ENCODE assay signal across 19 cellular contexts in the genomic region with DNA sequence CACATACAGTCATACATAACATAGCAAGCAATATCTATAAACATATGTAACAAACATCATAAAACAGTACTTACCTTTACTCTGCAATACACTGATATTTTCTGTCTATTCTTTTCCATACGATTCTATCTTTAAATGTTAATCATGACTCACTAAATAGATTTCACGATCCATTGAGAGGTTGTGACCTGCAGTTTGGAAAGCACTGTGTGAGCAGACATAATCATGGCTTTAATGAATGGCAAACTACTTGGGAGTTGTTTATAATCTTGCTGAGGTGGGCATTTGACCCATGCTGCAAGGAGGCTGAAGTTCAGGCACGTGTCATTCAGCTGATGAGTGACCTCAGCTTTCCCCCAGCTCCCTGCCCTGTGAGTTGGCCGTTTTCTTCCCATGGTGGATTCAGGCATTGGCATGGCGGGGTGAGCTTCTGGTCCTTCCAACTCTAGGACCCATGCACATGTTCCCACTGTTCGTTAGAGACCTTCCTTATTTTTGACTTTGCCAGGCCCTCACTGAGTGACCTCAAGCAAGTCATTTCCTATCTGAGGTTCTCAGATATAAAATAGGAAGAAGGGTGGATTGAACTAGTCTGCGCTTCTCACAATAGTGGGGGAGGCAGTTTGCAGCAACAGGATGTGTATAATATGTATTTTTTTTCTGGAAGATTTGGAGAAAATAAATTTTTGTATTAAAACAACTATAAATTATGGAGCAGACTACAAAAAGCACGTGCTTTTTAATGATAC. TPM values are rescaled to one million over a fixed set of nuclear protein-coding genes. Genes with fewer than 3 reads are reported as not detected.
A peak's percentile ranks its signal among the peaks of the same experiment; 100 is the strongest.
DNase-seq lines count a peak whose midpoint lies in the region; ATAC-seq and TF ChIP-seq lines count a peak whose summit lies in the region.
"Had no signal": no experiment of that assay in that cellular context is flagged by ENCODE, and none has a peak within 500 bp of the region (broad histone marks: within the 10 kb centered on the region; RNA-seq: fewer than 3 reads in every experiment).

No MANE protein-coding gene starts in this region.

- H3K23ac ChIP-seq in IMR-90 (ENCODE audit: low read depth, low read length) = no peak overlapping the region

- no peak overlapping the region for H3K4me2 ChIP-seq in IMR-90 (ENCODE audit: low read depth, low read length)
- H3K4me2 ChIP-seq: BLaER1 had no signal

- BruUV-seq in IMR-90 (replicated peaks; lab: Mats Ljungman, UMichigan) = no TSS peak

- in situ Hi-C loops in IMR-90 (cut with MboI; ENCODE audit: low sequenced_read_pairs) = no loop called here

- H3K36me3 ChIP-seq in IMR-90 (ENCODE audit: control insufficient read depth, insufficient read depth, low read length) = 0 out of 2 replicates have a peak, but pooled peaks cover 1% of the 10 kb centered on the region
- H3K36me3 ChIP-seq: BLaER1, Peyer's patch had no signal

- H3K27me3 ChIP-seq in IMR-90 (ENCODE audit: control insufficient read depth, insufficient read depth, low read length) = no peaks in the 10 kb centered on the region
- H3K27me3 ChIP-seq: BLaER1, Peyer's patch had no signal

- H3K79me1 ChIP-seq in IMR-90 (ENCODE audit: low read depth in 1 of 2, low read length in 2 of 2) = no peaks in the 10 kb centered on the region

- no peaks in the 10 kb centered on the region for H3K36me3 Mint-ChIP-seq in activated T-helper 1 cell treated with anti-CD3 and anti-CD28 coated beads, Interleukin-12 subunit alpha, Interleukin-12 subunit beta, Interleukin-2, Interleukin-4 antibody, amounts not matched to agents 30 ng/mL and 10 ng/mL and 1 ng/mL, durations not matched to agents 14 hours and 24 hours and 36 hours (ENCODE audit: low read depth)

- no peak overlapping the region for H4K5ac ChIP-seq in IMR-90 (ENCODE audit: low read depth, low read length)

- H3K4me1 ChIP-seq in IMR-90 (ENCODE audit: control insufficient read depth, insufficient read depth, low read length) = 0 out of 2 replicates have a peak, but pooled peaks cover 2% of the 10 kb centered on the region
- H3K4me1 ChIP-seq: BLaER1, Peyer's patch had no signal

- H2BK5ac ChIP-seq in IMR-90 (ENCODE audit: low read depth, low read length, poor library complexity, severe bottlenecking) = no peak overlapping the region

- no peak overlapping the region for H3K4me3 ChIP-seq in IMR-90 (ENCODE audit: insufficient read depth, low read depth, low read length)
- H3K4me3 ChIP-seq: BLaER1, Peyer's patch had no signal

- ATAC-seq in IMR-90 (ENCODE audit: low read depth) = no peak
- ATAC-seq: HepG2, SK-N-SH treated with all-trans-retinoic acid at 6 μM for 48 hours had no signal

- no peak overlapping the region for H3K9ac ChIP-seq in IMR-90 (ENCODE audit: low read depth, low read length)
- H3K9ac ChIP-seq: BLaER1 had no signal

- no peaks in the 10 kb centered on the region for H3K9me3 Mint-ChIP-seq in activated T-helper 1 cell treated with anti-CD3 and anti-CD28 coated beads, Interleukin-12 subunit alpha, Interleukin-12 subunit beta, Interleukin-2, Interleukin-4 antibody, amounts not matched to agents 30 ng/mL and 10 ng/mL and 1 ng/mL, durations not matched to agents 14 hours and 24 hours and 36 hours

- no peak overlapping the region for H2BK15ac ChIP-seq in IMR-90 (ENCODE audit: low read depth, low read length)

- TF ChIP-seq RAD21 in IMR-90 (IDR thresholded peaks at IDR 0.05; ENCODE audit: low read length) = no peak

- H4K20me1 ChIP-seq in IMR-90 (ENCODE audit: insufficient read depth, low read length) = no peaks in the 10 kb centered on the region
- H4K20me1 ChIP-seq: BLaER1 had no signal

- TF ChIP-seq CTCF in IMR-90 (conservative IDR thresholded peaks at IDR 0.05; ENCODE audit: low read depth, low read length) = no peak

- dilution Hi-C loops in IMR-90 (cut with HindIII; ENCODE audit: low sequenced_read_pairs, unreplicated experiment) = no loop called here

- no peak overlapping the region for H3K18ac ChIP-seq in IMR-90 (ENCODE audit: low read depth, low read length)

- no peak for DNase-seq in IMR-90
- DNase-seq in OCI-M1 (lab: John Stamatoyannopoulos, UW) = peak; percentile 2
- DNase-seq in ecto neural progenitor cell (ENCODE audit: low spot score) = peak; percentile 21
- peak; percentile 83 for DNase-seq in renal cortical epithelial cell (ENCODE audit: low read depth)
- no peak for DNase-seq in NCI-H1436 treated with DMSO at 0.1 percent for 48 hours (lab: John Stamatoyannopoulos, UW)
- DNase-seq in midbrain (lab: John Stamatoyannopoulos, UW) = no peak
- DNase-seq in activated T-helper 1 cell treated with anti-CD3 and anti-CD28 coated beads, Interleukin-12 subunit alpha, Interleukin-12 subunit beta, Interleukin-2, Interleukin-4 antibody, amounts not matched to agents 30 ng/mL and 10 ng/mL and 1 ng/mL, durations not matched to agents 14 hours and 24 hours and 36 hours (ENCODE audit: low spot score) = no peak
- no peak for DNase-seq in medulla oblongata (ENCODE audit: extremely low spot score)
- DNase-seq: EL; Kasumi-1; NCI-H146; NCI-H2081 treated with DMSO at 0.1 percent for 48 hours; NCI-H526 treated with DMSO at 0.1 percent for 48 hours; NK-92 treated with Interleukin-12 subunit alpha and Interleukin-12 subunit beta, amount 100 ng/mL, for 24 hours; Peyer's patch; Right ventricle myocardium superior had no signal

- WGBS in IMR-90 (ENCODE audit: extremely low coverage in 2 of 2, insufficient read length in 1 of 2), 2 experiments = 81% methylated on average over 3 of the region's 8 CpGs; no CpG with 5 or more reads in 1 of the 2 experiments

- H2BK120ac ChIP-seq in IMR-90 (ENCODE audit: low read depth, low read length) = no peak overlapping the region

- peaks cover 2% of the 10 kb centered on the region for H3K27me3 Mint-ChIP-seq in activated T-helper 1 cell treated with anti-CD3 and anti-CD28 coated beads, Interleukin-12 subunit alpha, Interleukin-12 subunit beta, Interleukin-2, Interleukin-4 antibody, amounts not matched to agents 30 ng/mL and 10 ng/mL and 1 ng/mL, durations not matched to agents 14 hours and 24 hours and 36 hours (ENCODE audit: insufficient read depth)

- H4K8ac ChIP-seq in IMR-90 (ENCODE audit: low read depth in 2 of 2, low read length in 2 of 2) = no peak overlapping the region

- no peak overlapping the region for H3K56ac ChIP-seq in IMR-90 (ENCODE audit: extremely low read depth, insufficient read depth, low read length)

- no peak overlapping the region for H2AFZ ChIP-seq in IMR-90 (replicated peaks; ENCODE audit: low read length, poor library complexity)

- CTCF ChIA-PET in IMR-90 (lab: Yijun Ruan, JAX) = no interaction called here

- intact Hi-C loops in IMR-90 (cut with micrococcal nuclease) = no loop called here
- intact Hi-C loops in activated T-helper 1 cell treated with anti-CD3 and anti-CD28 coated beads, Interleukin-12 subunit alpha, Interleukin-12 subunit beta, Interleukin-2, Interleukin-4 antibody, amounts not matched to agents 30 ng/mL and 10 ng/mL and 1 ng/mL, durations not matched to agents 14 hours and 24 hours and 36 hours (cut with micrococcal nuclease) = no loop called here

- no peak overlapping the region for H2BK20ac ChIP-seq in IMR-90 (ENCODE audit: low read depth, low read length)

- POLR2A ChIA-PET in IMR-90 (lab: Charles Lee; ENCODE audit: unreplicated experiment) = no interaction called here

- no peak overlapping the region for H3K27ac ChIP-seq in IMR-90 (ENCODE audit: insufficient read depth, low read length)
- H3K27ac ChIP-seq: BLaER1, Peyer's patch had no signal

- H4K91ac ChIP-seq in IMR-90 (ENCODE audit: insufficient read depth, low read depth, low read length) = no peak overlapping the region

- H2AK5ac ChIP-seq in IMR-90 (ENCODE audit: low read depth, low read length) = no peak overlapping the region

- H3K14ac ChIP-seq in IMR-90 (replicated peaks; ENCODE audit: low read depth, low read length) = peak overlapping the region; percentile 9; the same call in 1 of the 2 replicates

- H2AK9ac ChIP-seq in IMR-90 (replicated peaks; ENCODE audit: low read depth, low read length, poor library complexity) = no peak overlapping the region

- peaks cover 4% of the 10 kb centered on the region for H3K9me1 ChIP-seq in IMR-90 (ENCODE audit: insufficient read depth, low read length)

- no peak overlapping the region for H3K4ac ChIP-seq in IMR-90 (ENCODE audit: low read depth, low read length)

- no peaks in the 10 kb centered on the region for H3K9me3 ChIP-seq in IMR-90 (ENCODE audit: control insufficient read depth, insufficient read depth, low read length)
- H3K9me3 ChIP-seq: Peyer's patch had no signal

- H3K4me3 Mint-ChIP-seq in activated T-helper 1 cell treated with anti-CD3 and anti-CD28 coated beads, Interleukin-12 subunit alpha, Interleukin-12 subunit beta, Interleukin-2, Interleukin-4 antibody, amounts not matched to agents 30 ng/mL and 10 ng/mL and 1 ng/mL, durations not matched to agents 14 hours and 24 hours and 36 hours = no peak overlapping the region

- no peaks in the 10 kb centered on the region for H3K4me1 Mint-ChIP-seq in activated T-helper 1 cell treated with anti-CD3 and anti-CD28 coated beads, Interleukin-12 subunit alpha, Interleukin-12 subunit beta, Interleukin-2, Interleukin-4 antibody, amounts not matched to agents 30 ng/mL and 10 ng/mL and 1 ng/mL, durations not matched to agents 14 hours and 24 hours and 36 hours (ENCODE audit: low read depth)

- H3K27ac Mint-ChIP-seq in activated T-helper 1 cell treated with anti-CD3 and anti-CD28 coated beads, Interleukin-12 subunit alpha, Interleukin-12 subunit beta, Interleukin-2, Interleukin-4 antibody, amounts not matched to agents 30 ng/mL and 10 ng/mL and 1 ng/mL, durations not matched to agents 14 hours and 24 hours and 36 hours = no peak overlapping the region

- TF ChIP-seq POLR2A in IMR-90 (IDR thresholded peaks at IDR 0.05; ENCODE audit: low read depth, low read length) = no peak

TF ChIP-seq in IMR-90, 13 proteins besides CTCF, POLR2A, EP300 and RAD21 (continues in another document):
- TF ChIP-seq MXI1 (IDR thresholded peaks at IDR 0.05; ENCODE audit: borderline replicate concordance, low read depth, low read length) (no peak), MAZ (IDR thresholded peaks at IDR 0.05; ENCODE audit: borderline replicate concordance, low read depth, low read length) (no peak), USF2 (IDR thresholded peaks at IDR 0.05; ENCODE audit: low read depth, low read length) (no peak)

RNA-seq across cellular contexts. Expression of gene PAQR5, which starts 41.7 kb away (rescaled TPM):
- total RNA-seq in IMR-90 (2012; rRNA removed) (2.7 and 3.3 TPM in 2 replicates), renal cortical epithelial cell (8.2 and 8.9 TPM in 2 replicates)
- polyA plus RNA-seq in IMR-90 (2012; rRNA removed) = 2.3 and 3.1 TPM in 2 replicates
- 1.7 and 3.2 TPM in 2 replicates for polyA plus RNA-seq in IMR-90 (2012; cell fraction: cytosol; rRNA removed)
- 0.87 and 1.6 TPM in 2 replicates for polyA plus RNA-seq in IMR-90 (2012; cell fraction: nucleus; rRNA removed; ENCODE audit: low replicate concordance)
- 0.12 TPM in 1 of 2 replicates, not detected in the other for total RNA-seq in activated T-helper 1 cell treated with anti-CD3 and anti-CD28 coated beads, Interleukin-12 subunit alpha, Interleukin-12 subunit beta, Interleukin-2, Interleukin-4 antibody, amounts not matched to agents 30 ng/mL and 10 ng/mL and 1 ng/mL, durations not matched to agents 14 hours and 24 hours and 36 hours

Comparison
In these comparisons a context has a peak if more than half of its experiments do, and no peak if none do; other contexts are left out.
1. DNase-seq: peak in OCI-M1 (single experiment), ecto neural progenitor cell (single experiment) and renal cortical epithelial cell (single experiment); none in IMR-90 (single experiment), NCI-H1436 treated with DMSO at 0.1 percent for 48 hours (single experiment), midbrain (single experiment), activated T-helper 1 cell treated with anti-CD3 and anti-CD28 coated beads, Interleukin-12 subunit alpha, Interleukin-12 subunit beta, Interleukin-2, Interleukin-4 antibody, amounts not matched to agents 30 ng/mL and 10 ng/mL and 1 ng/mL, durations not matched to agents 14 hours and 24 hours and 36 hours (single experiment) and medulla oblongata (single experiment).